ENCODE assay signal across 8 cellular contexts in genomic region chr9:104177003-104177611, GRCh38.
DNase-seq lines count a peak whose midpoint lies in the region; ATAC-seq, FAIRE-seq and TF ChIP-seq lines count a peak whose summit lies in the region.

No MANE protein-coding gene starts in this region.

- TF ChIP-seq CTCF in A673 (conservative IDR thresholded peaks at IDR 0.05; ENCODE audit: low read depth, low read length), result peak; percentile 45
- TF ChIP-seq CTCF in endothelial cell of umbilical vein (IDR thresholded peaks at IDR 0.05; ENCODE audit: extremely low read depth in 1 of 2, insufficient read depth in 1 of 2, low read depth in 1 of 2, low read length in 2 of 2), result peak; percentile 14 to 15
- peak in 1 of 6 experiments; percentile 4 for TF ChIP-seq CTCF in Peyer's patch (IDR thresholded peaks at IDR 0.05)
- peak in 1 of 4 experiments; percentile 29 for TF ChIP-seq CTCF in gastroesophageal sphincter (IDR thresholded peaks at IDR 0.05)

- H3K36me3 ChIP-seq in A673 (ENCODE audit: insufficient read depth, low read length, poor library complexity, severe bottlenecking) (no peaks in the 10 kb centered on the region), endothelial cell of umbilical vein (ENCODE audit: control insufficient read depth in 2 of 2, extremely low read depth in 1 of 2, insufficient read depth in 2 of 2, low read length in 2 of 2) (no peaks in the 10 kb centered on the region), Peyer's patch (no peaks in the 10 kb centered on the region), gastroesophageal sphincter (no peaks in the 10 kb centered on the region)

- BruUV-seq in A673 (replicated peaks; lab: Mats Ljungman, UMichigan) (no TSS peak), endothelial cell of umbilical vein (replicated peaks; lab: Mats Ljungman, UMichigan) (no TSS peak)

- H3K4me3 ChIP-seq in A673 (ENCODE audit: low read depth, low read length, poor library complexity, severe bottlenecking), result no peak overlapping the region
- H3K4me3 ChIP-seq in endothelial cell of umbilical vein (replicated peaks in 1 of 3; ENCODE audit: insufficient read depth in 1 of 3, low read depth in 1 of 3, low read length in 3 of 3), result no peak overlapping the region
- H3K4me3 ChIP-seq in Peyer's patch, result no peak overlapping the region
- H3K4me3 ChIP-seq in gastroesophageal sphincter, result no peak overlapping the region

- no peak for TF ChIP-seq EP300 in gastroesophageal sphincter (IDR thresholded peaks at IDR 0.05)

- H3K27me3 ChIP-seq in A673 (replicated peaks; ENCODE audit: insufficient read depth, low read depth, low read length, poor library complexity) (no peaks in the 10 kb centered on the region), endothelial cell of umbilical vein (ENCODE audit: control insufficient read depth in 2 of 2, insufficient read depth in 2 of 2, low read length in 2 of 2) (no peaks in the 10 kb centered on the region), Peyer's patch (no peaks in the 10 kb centered on the region), gastroesophageal sphincter (no peaks in the 10 kb centered on the region)

- POLR2A ChIA-PET in A673 (lab: Charles Lee; ENCODE audit: low non-redundant PET) (no interaction called here), endothelial cell of umbilical vein (lab: Charles Lee) (no interaction called here)

- H3K9me1 ChIP-seq in endothelial cell of umbilical vein (replicated peaks; ENCODE audit: control insufficient read depth, extremely low read depth, insufficient read depth, low read length), result no peaks in the 10 kb centered on the region

- TF ChIP-seq POLR2A in endothelial cell of umbilical vein (IDR thresholded peaks at IDR 0.05; ENCODE audit: low read depth, low read length) (no peak), Peyer's patch (IDR thresholded peaks at IDR 0.05) (no peak), gastroesophageal sphincter (IDR thresholded peaks at IDR 0.05) (no peak)

- no peak overlapping the region for H3K9ac ChIP-seq in endothelial cell of umbilical vein (replicated peaks; ENCODE audit: extremely low read depth, insufficient read depth, low read length)

- dilution Hi-C loops in endothelial cell of umbilical vein (cut with MboI; ENCODE audit: extremely low pct_ligation_motif_present, low sequenced_read_pairs), result no loop called here

- no peak overlapping the region for H2AFZ ChIP-seq in endothelial cell of umbilical vein (ENCODE audit: low read depth, low read length)

- H3K9me3 ChIP-seq in A673 (ENCODE audit: low read depth, low read length, poor library complexity, severe bottlenecking), result no peaks in the 10 kb centered on the region
- H3K9me3 ChIP-seq in endothelial cell of umbilical vein (replicated peaks; ENCODE audit: control insufficient read depth, insufficient read depth, low read length), result no peaks in the 10 kb centered on the region
- no peaks in the 10 kb centered on the region for H3K9me3 ChIP-seq in Peyer's patch
- H3K9me3 ChIP-seq in gastroesophageal sphincter, result no peaks in the 10 kb centered on the region

- CTCF ChIA-PET in A673 (lab: Charles Lee) (interaction anchor here (1.5 kb wide), 1 partner anchor 209 kb away, joined by 7 read pairs; no protein-coding TSS in a partner anchor), endothelial cell of umbilical vein (lab: Charles Lee) (interaction anchor here (0.8 to 3.0 kb wide), 4 partner anchors 209 to 566 kb away, joined by 3 to 26 read pairs (median 6); no protein-coding TSS in a partner anchor)

- no peaks in the 10 kb centered on the region for H3K79me2 ChIP-seq in endothelial cell of umbilical vein (ENCODE audit: control insufficient read depth, insufficient read depth, low read length)

- H3K27ac ChIP-seq in A673 (ENCODE audit: low read depth, low read length, poor library complexity, severe bottlenecking) (no peak overlapping the region), endothelial cell of umbilical vein (ENCODE audit: insufficient read depth, low read depth, low read length) (no peak overlapping the region), Peyer's patch (no peak overlapping the region), gastroesophageal sphincter (no peak overlapping the region)

- intact Hi-C loops in A673 (cut with micrococcal nuclease; ENCODE audit: unreplicated experiment), result loop anchor here (2.0 to 10.0 kb wide), 3 partner anchors 210 to 508 kb away; no protein-coding TSS in a partner anchor
- intact Hi-C loops in endothelial cell of umbilical vein (cut with micrococcal nuclease), result loop anchor here (2.0 kb wide), 3 partner anchors 210 to 566 kb away; no protein-coding TSS in a partner anchor

- DNase-seq in A673 (ENCODE audit: low spot score) (peak; percentile 7), NCI-H1694 treated with DMSO at 0.1 percent for 48 hours (lab: John Stamatoyannopoulos, UW) (peak; percentile 39), endothelial cell of umbilical vein (ENCODE audit: low read depth, low spot score) (peak; percentile 14), Peyer's patch (no peak)
- DNase-seq in activated CD4-positive, CD25-positive, alpha-beta regulatory T cell treated with anti-CD3 and anti-CD28 coated beads, Interleukin-2, amount 50 U/mL, for 72 hours, result no peak

- WGBS in gastroesophageal sphincter (ENCODE audit: low coverage in 1 of 2), 2 donors, result 58 to 62% methylated on average over 3 of the region's 3 CpGs

- H3K4me2 ChIP-seq in endothelial cell of umbilical vein (ENCODE audit: insufficient read depth, low read length), result no peak overlapping the region

- H3K4me1 ChIP-seq in A673 (ENCODE audit: insufficient read depth, low read length, poor library complexity, severe bottlenecking) (no peaks in the 10 kb centered on the region), endothelial cell of umbilical vein (ENCODE audit: control insufficient read depth, extremely low read depth, insufficient read depth, low read length) (no peaks in the 10 kb centered on the region), Peyer's patch (no peaks in the 10 kb centered on the region), gastroesophageal sphincter (no peaks in the 10 kb centered on the region)

- no peaks in the 10 kb centered on the region for H4K20me1 ChIP-seq in endothelial cell of umbilical vein (replicated peaks; ENCODE audit: control insufficient read depth, extremely low read depth, insufficient read depth, low read length)

- peak; percentile 60 for ATAC-seq in GM19467 (IDR thresholded peaks at IDR 0.05; ENCODE audit: unreplicated experiment)
- ATAC-seq in HG03521 (IDR thresholded peaks at IDR 0.05; ENCODE audit: unreplicated experiment), result no peak
- ATAC-seq in gastroesophageal sphincter, result no peak

- FAIRE-seq in endothelial cell of umbilical vein (lab: Jason Lieb, UNC), result peak; percentile 44

TF ChIP-seq in endothelial cell of umbilical vein, 7 proteins besides CTCF, POLR2A, EP300 and RAD21:
- TF ChIP-seq EZH2 (IDR thresholded peaks at IDR 0.05; ENCODE audit: borderline replicate concordance, low read depth, low read length, severe bottlenecking) (no peak), POLR2AphosphoS5 (IDR thresholded peaks at IDR 0.05; ENCODE audit: insufficient read depth, low read depth, low read length) (no peak), FOS (IDR thresholded peaks at IDR 0.05; ENCODE audit: borderline replicate concordance, insufficient read depth, low read length) (no peak), MYC (IDR thresholded peaks at IDR 0.05; ENCODE audit: low read depth, low read length) (no peak), GATA2 (IDR thresholded peaks at IDR 0.05; ENCODE audit: insufficient read depth, insufficient read length, low read depth, low read length) (no peak), JUN (IDR thresholded peaks at IDR 0.05; ENCODE audit: borderline replicate concordance, insufficient read depth, insufficient read length, low read depth) (no peak)
- TF ChIP-seq, protein P1, sequence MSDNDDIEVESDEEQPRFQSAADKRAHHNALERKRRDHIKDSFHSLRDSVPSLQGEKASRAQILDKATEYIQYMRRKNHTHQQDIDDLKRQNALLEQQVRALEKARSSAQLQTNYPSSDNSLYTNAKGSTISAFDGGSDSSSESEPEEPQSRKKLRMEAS (IDR thresholded peaks at IDR 0.05; ENCODE audit: insufficient read depth, insufficient read length), result no peak

Comparison
In these comparisons a context has a peak if more than half of its experiments do, and no peak if none do; other contexts are left out.
1. DNase-seq: peak in A673 (single experiment), NCI-H1694 treated with DMSO at 0.1 percent for 48 hours (single experiment) and endothelial cell of umbilical vein (single experiment); none in Peyer's patch (0 of 3) and activated CD4-positive, CD25-positive, alpha-beta regulatory T cell treated with anti-CD3 and anti-CD28 coated beads, Interleukin-2, amount 50 U/mL, for 72 hours (single experiment).